Comparison of ENCODE assay signal across 1 cellular context in genomic region chr18:58552057-58552461, GRCh38.
TF ChIP-seq lines count a peak whose summit lies in the region.

No MANE protein-coding gene starts in this region.

TF ChIP-seq in WTC11, 78 proteins besides CTCF, POLR2A, EP300 and RAD21 (continued from another document):
- TF ChIP-seq, protein P1, sequence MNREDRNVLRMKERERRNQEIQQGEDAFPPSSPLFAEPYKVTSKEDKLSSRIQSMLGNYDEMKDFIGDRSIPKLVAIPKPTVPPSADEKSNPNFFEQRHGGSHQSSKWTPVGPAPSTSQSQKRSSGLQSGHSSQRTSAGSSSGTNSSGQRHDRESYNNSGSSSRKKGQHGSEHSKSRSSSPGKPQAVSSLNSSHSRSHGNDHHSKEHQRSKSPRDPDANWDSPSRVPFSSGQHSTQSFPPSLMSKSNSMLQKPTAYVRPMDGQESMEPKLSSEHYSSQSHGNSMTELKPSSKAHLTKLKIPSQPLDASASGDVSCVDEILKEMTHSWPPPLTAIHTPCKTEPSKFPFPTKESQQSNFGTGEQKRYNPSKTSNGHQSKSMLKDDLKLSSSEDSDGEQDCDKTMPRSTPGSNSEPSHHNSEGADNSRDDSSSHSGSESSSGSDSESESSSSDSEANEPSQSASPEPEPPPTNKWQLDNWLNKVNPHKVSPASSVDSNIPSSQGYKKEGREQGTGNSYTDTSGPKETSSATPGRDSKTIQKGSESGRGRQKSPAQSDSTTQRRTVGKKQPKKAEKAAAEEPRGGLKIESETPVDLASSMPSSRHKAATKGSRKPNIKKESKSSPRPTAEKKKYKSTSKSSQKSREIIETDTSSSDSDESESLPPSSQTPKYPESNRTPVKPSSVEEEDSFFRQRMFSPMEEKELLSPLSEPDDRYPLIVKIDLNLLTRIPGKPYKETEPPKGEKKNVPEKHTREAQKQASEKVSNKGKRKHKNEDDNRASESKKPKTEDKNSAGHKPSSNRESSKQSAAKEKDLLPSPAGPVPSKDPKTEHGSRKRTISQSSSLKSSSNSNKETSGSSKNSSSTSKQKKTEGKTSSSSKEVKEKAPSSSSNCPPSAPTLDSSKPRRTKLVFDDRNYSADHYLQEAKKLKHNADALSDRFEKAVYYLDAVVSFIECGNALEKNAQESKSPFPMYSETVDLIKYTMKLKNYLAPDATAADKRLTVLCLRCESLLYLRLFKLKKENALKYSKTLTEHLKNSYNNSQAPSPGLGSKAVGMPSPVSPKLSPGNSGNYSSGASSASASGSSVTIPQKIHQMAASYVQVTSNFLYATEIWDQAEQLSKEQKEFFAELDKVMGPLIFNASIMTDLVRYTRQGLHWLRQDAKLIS (CRISPR knock-in tag; IDR thresholded peaks at IDR 0.05; ENCODE audit: borderline replicate concordance): no peak
- no peak for TF ChIP-seq NFYB (CRISPR knock-in tag; conservative IDR thresholded peaks at IDR 0.05; ENCODE audit: low read depth)
- no peak for TF ChIP-seq IRF1 (CRISPR knock-in tag; IDR thresholded peaks at IDR 0.05)
- no peak for TF ChIP-seq FOXP1 (CRISPR knock-in tag; IDR thresholded peaks at IDR 0.05; ENCODE audit: borderline replicate concordance)
- no peak for TF ChIP-seq ATF2 (CRISPR knock-in tag; IDR thresholded peaks at IDR 0.05; ENCODE audit: borderline replicate concordance, low read depth)
- TF ChIP-seq TP53 (CRISPR knock-in tag; IDR thresholded peaks at IDR 0.05): no peak
- TF ChIP-seq ZNF232 (CRISPR knock-in tag; IDR thresholded peaks at IDR 0.05): no peak
- no peak for TF ChIP-seq CDX4 (CRISPR knock-in tag; IDR thresholded peaks at IDR 0.05; ENCODE audit: borderline replicate concordance)
- TF ChIP-seq RORB (CRISPR knock-in tag; IDR thresholded peaks at IDR 0.05): no peak
- no peak for TF ChIP-seq E2F5 (CRISPR knock-in tag; IDR thresholded peaks at IDR 0.05)
- no peak for TF ChIP-seq MAX (CRISPR knock-in tag; IDR thresholded peaks at IDR 0.05)
- TF ChIP-seq GTF2I (CRISPR knock-in tag; conservative IDR thresholded peaks at IDR 0.05): no peak
- TF ChIP-seq ETV6 (CRISPR knock-in tag; IDR thresholded peaks at IDR 0.05): no peak
- TF ChIP-seq ATF1 (CRISPR knock-in tag; IDR thresholded peaks at IDR 0.05): no peak
- no peak for TF ChIP-seq SP1 (CRISPR knock-in tag; conservative IDR thresholded peaks at IDR 0.05)
